In genomic region chr1:6742661-6743188, GRCh38 we compare ENCODE assay signal across 8 cellular contexts. TPM values are rescaled to one million over a fixed set of nuclear protein-coding genes. Genes with fewer than 3 reads are reported as not detected.
A peak's percentile ranks its signal among the peaks of the same experiment; 100 is the strongest.
DNase-seq lines count a peak whose midpoint lies in the region; ATAC-seq and TF ChIP-seq lines count a peak whose summit lies in the region.
"Not testable (repeated sequence)": the region's sequence is repeated elsewhere in the genome, so short reads cannot be mapped to it uniquely, and the experiment has no call there.

No MANE protein-coding gene starts in this region.

- peaks cover 15 to 38% (median 29%) of the 10 kb centered on the region in 10 experiments for H3K4me1 ChIP-seq in BLaER1 treated with 17β-estradiol and CSF1 and Interleukin-3, amounts not matched to agents 10 nM and 100 nM
- H3K4me1 ChIP-seq in HCT116 (ENCODE audit: control insufficient read depth in 1 of 2, insufficient read depth in 2 of 2, low read length in 2 of 2); esophagus (ENCODE audit: control insufficient read depth in 2 of 2, insufficient read depth in 2 of 2, low read length in 1 of 2): not testable (repeated sequence)
- H3K4me1 ChIP-seq in RWPE2 (ENCODE audit: insufficient read depth, poor library complexity, severe bottlenecking) (peaks cover 17% of the 10 kb centered on the region), mesenchymal stem cell (ENCODE audit: control insufficient read depth, insufficient read depth, low read depth, low read length) (peaks cover 14% of the 10 kb centered on the region)

- peaks cover 24% of the 10 kb centered on the region for H3K27me3 Mint-ChIP-seq in activated naive CD4-positive, alpha-beta T cell treated with anti-CD3 and anti-CD28 coated beads, Interleukin-2, amount 10 ng/mL, durations not matched to agents 7 days and 5 days
- peaks cover 23% of the 10 kb centered on the region for H3K27me3 Mint-ChIP-seq in stimulated activated naive CD8-positive, alpha-beta T cell treated with anti-CD3 and anti-CD28 coated beads, Interleukin-15, amount 100 ng/mL, for 72 hours

- CTCF ChIA-PET in HCT116 (lab: Charles Lee); activated naive CD4-positive, alpha-beta T cell treated with anti-CD3 and anti-CD28 coated beads, Interleukin-2, amount 10 ng/mL, durations not matched to agents 7 days and 5 days (lab: Charles Lee): not testable (repeated sequence)

- 50 to 53% methylated on average over 7 of the region's 7 CpGs for WGBS in esophagus, 2 donors
- 86% methylated on average over 7 of the region's 7 CpGs for WGBS in mesenchymal stem cell

- not testable (repeated sequence) for H2BK12ac ChIP-seq in mesenchymal stem cell (ENCODE audit: low read length in 2 of 2)

- H3K27ac Mint-ChIP-seq in activated naive CD4-positive, alpha-beta T cell treated with anti-CD3 and anti-CD28 coated beads, Interleukin-2, amount 10 ng/mL, durations not matched to agents 7 days and 5 days; stimulated activated naive CD8-positive, alpha-beta T cell treated with anti-CD3 and anti-CD28 coated beads, Interleukin-15, amount 100 ng/mL, for 72 hours: not testable (repeated sequence)

- peak overlapping the region; percentile 54 for H2AFZ ChIP-seq in HCT116 (ENCODE audit: low read depth, low read length, poor library complexity, severe bottlenecking)
- not testable (repeated sequence) for H2AFZ ChIP-seq in mesenchymal stem cell (ENCODE audit: low read depth, low read length)

- H3K9me2 ChIP-seq in HCT116 (ENCODE audit: insufficient read depth): not testable (repeated sequence)

- H3K9me3 Mint-ChIP-seq in activated naive CD4-positive, alpha-beta T cell treated with anti-CD3 and anti-CD28 coated beads, Interleukin-2, amount 10 ng/mL, durations not matched to agents 7 days and 5 days; stimulated activated naive CD8-positive, alpha-beta T cell treated with anti-CD3 and anti-CD28 coated beads, Interleukin-15, amount 100 ng/mL, for 72 hours: not testable (repeated sequence)

- ATAC-seq in HCT116: 0 out of 2 replicates have a peak, but pooled peaks have one; percentile 11
- ATAC-seq in RWPE2 (ENCODE audit: low read depth): not testable (repeated sequence)
- peak; percentile 15 for ATAC-seq in stimulated activated naive CD8-positive, alpha-beta T cell treated with anti-CD3 and anti-CD28 coated beads, Interleukin-15, amount 100 ng/mL, for 72 hours

- H3K9me3 ChIP-seq in BLaER1 treated with 17β-estradiol and CSF1 and Interleukin-3, amounts not matched to agents 10 nM and 100 nM (replicated peaks in 1 of 11); HCT116 (ENCODE audit: control insufficient read depth in 1 of 2, insufficient read depth in 1 of 2, low read depth in 1 of 2, low read length in 2 of 2); RWPE2 (ENCODE audit: severe bottlenecking); esophagus (ENCODE audit: control insufficient read depth in 2 of 2, insufficient read depth in 1 of 2, low read depth in 1 of 2, low read length in 1 of 2); mesenchymal stem cell (ENCODE audit: control insufficient read depth, low read length): not testable (repeated sequence)

- not testable (repeated sequence) for H3K4ac ChIP-seq in mesenchymal stem cell (ENCODE audit: low read depth in 1 of 2, low read length in 2 of 2)

- not testable (repeated sequence) for H4K20me1 ChIP-seq in BLaER1 treated with 17β-estradiol and CSF1 and Interleukin-3, amounts not matched to agents 10 nM and 100 nM; HCT116 (ENCODE audit: insufficient read depth)

- H3K4me2 ChIP-seq in BLaER1 treated with 17β-estradiol and CSF1 and Interleukin-3, amounts not matched to agents 10 nM and 100 nM: peak overlapping the region; percentile 59 to 92 (median 82)
- not testable (repeated sequence) for H3K4me2 ChIP-seq in HCT116 (ENCODE audit: low read length); mesenchymal stem cell (ENCODE audit: low read length, poor library complexity, severe bottlenecking)

- H2BK120ac ChIP-seq in mesenchymal stem cell (ENCODE audit: low read depth, low read length): not testable (repeated sequence)

- not testable (repeated sequence) for TF ChIP-seq RAD21 in HCT116 (IDR thresholded peaks at IDR 0.05; ENCODE audit: low read depth)

- not testable (repeated sequence) for H2BK5ac ChIP-seq in mesenchymal stem cell (ENCODE audit: low read depth, low read length, poor library complexity, severe bottlenecking)

- H3K79me2 ChIP-seq in HCT116 (ENCODE audit: insufficient read depth, low read length): not testable (repeated sequence)

- H2AK5ac ChIP-seq in mesenchymal stem cell (ENCODE audit: low read length, severe bottlenecking): not testable (repeated sequence)

- not testable (repeated sequence) for H3K79me1 ChIP-seq in mesenchymal stem cell (replicated peaks; ENCODE audit: low read length, poor library complexity, severe bottlenecking)

- H3K36me3 Mint-ChIP-seq in activated naive CD4-positive, alpha-beta T cell treated with anti-CD3 and anti-CD28 coated beads, Interleukin-2, amount 10 ng/mL, durations not matched to agents 7 days and 5 days: not testable (repeated sequence)

- not testable (repeated sequence) for H4K8ac ChIP-seq in mesenchymal stem cell (ENCODE audit: low read length)

- not testable (repeated sequence) for H3K36me3 ChIP-seq in BLaER1 treated with 17β-estradiol and CSF1 and Interleukin-3, amounts not matched to agents 10 nM and 100 nM; HCT116 (ENCODE audit: control insufficient read depth in 1 of 2, insufficient read depth in 2 of 2, low read length in 2 of 2); RWPE2 (ENCODE audit: low read depth); esophagus (ENCODE audit: control insufficient read depth in 2 of 2, insufficient read depth in 2 of 2, low read length in 1 of 2); mesenchymal stem cell (ENCODE audit: control insufficient read depth in 1 of 2, insufficient read depth in 2 of 2, low read depth in 1 of 2, low read length in 2 of 2)

- DNase-seq in HCT116 (ENCODE audit: low read depth, low spot score); RWPE2 (ENCODE audit: low spot score); mesenchymal stem cell; stimulated activated naive CD8-positive, alpha-beta T cell treated with anti-CD3 and anti-CD28 coated beads, Interleukin-15, amount 100 ng/mL, for 72 hours: not testable (repeated sequence)
- DNase-seq in NCI-H2081 (lab: John Stamatoyannopoulos, UW): peak; percentile 3 to 8
- peak; percentile 25 for DNase-seq in activated naive CD4-positive, alpha-beta T cell treated with anti-CD3 and anti-CD28 coated beads, Interleukin-2, amount 10 ng/mL, durations not matched to agents 7 days and 5 days

- POLR2A ChIA-PET in HCT116 (lab: Charles Lee): not testable (repeated sequence)

- H3K27ac ChIP-seq in BLaER1 treated with 17β-estradiol and CSF1 and Interleukin-3, amounts not matched to agents 10 nM and 100 nM: peak overlapping the region in 9 of 11 experiments; percentile 61 to 91 (median 83); a peak in 16 of 22 replicates
- not testable (repeated sequence) for H3K27ac ChIP-seq in HCT116 (ENCODE audit: low read depth, low read length); mesenchymal stem cell (ENCODE audit: low read length, poor library complexity, severe bottlenecking)
- H3K27ac ChIP-seq in RWPE2 (ENCODE audit: poor library complexity, severe bottlenecking) (peak overlapping the region; percentile 75), esophagus (ENCODE audit: low read depth in 2 of 2, low read length in 1 of 2) (peak overlapping the region; percentile 92 to 96)

- intact Hi-C loops in HCT116 (cut with micrococcal nuclease): not testable (repeated sequence)

- not testable (repeated sequence) for BruUV-seq in HCT116 (replicated peaks; lab: Mats Ljungman, UMichigan)

- TF ChIP-seq POLR2A in HCT116 (IDR thresholded peaks at IDR 0.05; ENCODE audit: borderline replicate concordance, extremely low read depth, insufficient read depth, insufficient read length): not testable (repeated sequence)

- peak overlapping the region in 1 of 2 experiments; percentile 31 for H3K23ac ChIP-seq in mesenchymal stem cell (ENCODE audit: low read length in 2 of 2)

- peak overlapping the region; percentile 4 for H4K91ac ChIP-seq in mesenchymal stem cell (ENCODE audit: low read length)

- H3K4me3 Mint-ChIP-seq in activated naive CD4-positive, alpha-beta T cell treated with anti-CD3 and anti-CD28 coated beads, Interleukin-2, amount 10 ng/mL, durations not matched to agents 7 days and 5 days; stimulated activated naive CD8-positive, alpha-beta T cell treated with anti-CD3 and anti-CD28 coated beads, Interleukin-15, amount 100 ng/mL, for 72 hours: not testable (repeated sequence)

- H3K18ac ChIP-seq in mesenchymal stem cell (ENCODE audit: low read depth in 1 of 2, low read length in 2 of 2): peak overlapping the region in 1 of 2 experiments; percentile 26

- not testable (repeated sequence) for H3K27me3 ChIP-seq in BLaER1 treated with 17β-estradiol and CSF1 and Interleukin-3, amounts not matched to agents 10 nM and 100 nM; HCT116 (ENCODE audit: insufficient read depth, low read length); RWPE2 (ENCODE audit: insufficient read depth, poor library complexity, severe bottlenecking); esophagus (ENCODE audit: control insufficient read depth in 1 of 2, insufficient read depth in 2 of 2, low read length in 2 of 2); mesenchymal stem cell (ENCODE audit: control insufficient read depth in 1 of 2, insufficient read depth in 1 of 2, low read length in 2 of 2)

- not testable (repeated sequence) for H2BK15ac ChIP-seq in mesenchymal stem cell (ENCODE audit: low read depth, poor library complexity, severe bottlenecking)

- H3K4me1 Mint-ChIP-seq in activated naive CD4-positive, alpha-beta T cell treated with anti-CD3 and anti-CD28 coated beads, Interleukin-2, amount 10 ng/mL, durations not matched to agents 7 days and 5 days: not testable (repeated sequence)
- H3K4me1 Mint-ChIP-seq in stimulated activated naive CD8-positive, alpha-beta T cell treated with anti-CD3 and anti-CD28 coated beads, Interleukin-15, amount 100 ng/mL, for 72 hours: peaks cover 11% of the 10 kb centered on the region

- H3K4me3 ChIP-seq in BLaER1 treated with 17β-estradiol and CSF1 and Interleukin-3, amounts not matched to agents 10 nM and 100 nM: peak overlapping the region in 5 of 10 experiments; percentile 9 to 54 (median 37); a peak in 4 of 20 replicates
- not testable (repeated sequence) for H3K4me3 ChIP-seq in HCT116 (replicated peaks in 1 of 2; ENCODE audit: low read depth in 1 of 2, low read length in 2 of 2); RWPE2 (ENCODE audit: severe bottlenecking); esophagus (ENCODE audit: low read depth in 1 of 2, low read length in 2 of 2); mesenchymal stem cell (ENCODE audit: insufficient read depth in 1 of 2, low read depth in 1 of 2, low read length in 2 of 2)

- H3K14ac ChIP-seq in mesenchymal stem cell (ENCODE audit: low read length in 2 of 2): not testable (repeated sequence)

- H3K9ac ChIP-seq in BLaER1 treated with 17β-estradiol and CSF1 and Interleukin-3, amounts not matched to agents 10 nM and 100 nM: peak overlapping the region in 8 of 11 experiments; percentile 60 to 79 (median 75); a peak in 11 of 22 replicates
- H3K9ac ChIP-seq in HCT116 (ENCODE audit: low read length); mesenchymal stem cell (ENCODE audit: low read length): not testable (repeated sequence)

- RAD21 ChIA-PET in HCT116 (lab: Charles Lee; ENCODE audit: low non-redundant PET in 1 of 2, low total read pairs in 2 of 2, uncharacterized antibody in 2 of 2, unreplicated experiment in 2 of 2): not testable (repeated sequence)

- not testable (repeated sequence) for TF ChIP-seq CTCF in HCT116 (IDR thresholded peaks at IDR 0.05 in 2 of 3, conservative IDR thresholded peaks at IDR 0.05 in 1 of 3; ENCODE audit: borderline replicate concordance in 1 of 3, insufficient read depth in 1 of 3, low read depth in 2 of 3, low read length in 2 of 3); RWPE2 (IDR thresholded peaks at IDR 0.05; ENCODE audit: poor library complexity, severe bottlenecking)

RNA-seq across cellular contexts. Expression of gene DNAJC11, which starts 41.1 kb away (rescaled TPM):
- total RNA-seq in HCT116 (2021; ENCODE audit: unreplicated experiment): 75.6 TPM
- polyA plus RNA-seq in HCT116 (2012): 31.7 and 41.5 TPM in 2 replicates
- 10 to 100 TPM; 21.9 to 23.0 TPM for polyA plus RNA-seq in esophagus
- polyA plus RNA-seq in mesenchymal stem cell (2013, experiment 1 of 2): 39.1 TPM
- polyA plus RNA-seq in mesenchymal stem cell (2013, experiment 2 of 2): 38.6 TPM

RNA-seq across cellular contexts. Expression of gene CAMTA1, which starts 42.5 kb away (rescaled TPM):
- total RNA-seq in HCT116 (2021; ENCODE audit: unreplicated experiment): 69.5 TPM
- polyA plus RNA-seq in HCT116 (2012): 33.9 and 40.0 TPM in 2 replicates
- 10 to 100 TPM; 61.1 to 75.0 TPM for polyA plus RNA-seq in esophagus
- 177 TPM for polyA plus RNA-seq in mesenchymal stem cell (2013, experiment 1 of 2)
- polyA plus RNA-seq in mesenchymal stem cell (2013, experiment 2 of 2): 183 TPM
